35 cellular contexts compared by ENCODE assay signal in genomic region chr16:1218061-1218929, GRCh38. TPM values are rescaled to one million over a fixed set of nuclear protein-coding genes. Genes with fewer than 3 reads are reported as not detected.
"Had no signal": no experiment of that assay in that cellular context is flagged by ENCODE, and none has a peak within 500 bp of the region (broad histone marks: within the 10 kb centered on the region; RNA-seq: fewer than 3 reads in every experiment).

No MANE protein-coding gene starts in this region.

- H3K27ac ChIP-seq: adrenal gland, ascending aorta, cardiac muscle cell, VCaP had no signal

- H3K27me3 ChIP-seq: adrenal gland, ascending aorta, cardiac muscle cell had no signal

- H3K9me3 ChIP-seq: adrenal gland, ascending aorta had no signal

- FAIRE-seq: bronchial epithelial cell, TTC549 had no signal

- H3K36me3 ChIP-seq: cardiac muscle cell had no signal

- H3K4me1 ChIP-seq: adrenal gland, ascending aorta had no signal

- ATAC-seq: activated CD8-positive, alpha-beta T cell treated with anti-CD3 and anti-CD28 coated beads for 36 hours; activated T-cell treated with anti-CD3 and anti-CD28 coated beads, Interleukin-2, amount 50 U/mL, for 4 hours; activated T-cell treated with anti-CD3 and anti-CD28 coated beads, Interleukin-2, amount 50 U/mL, for 72 hours; activated T-helper 17 cell treated with anti-CD3 and anti-CD28 coated beads, Interleukin-2, amount 50 U/mL, for 72 hours had no signal

- H3K4me3 ChIP-seq: adrenal gland, ascending aorta, cardiac muscle cell had no signal

- DNase-seq: activated B cell treated with CpG ODN at 0.5 μM for 24 hours; activated CD4-positive, alpha-beta memory T cell treated with anti-CD3 and anti-CD28 coated beads for 36 hours; activated CD4-positive, alpha-beta T cell treated with anti-CD3 and anti-CD28 coated beads for 4 hours; activated CD4-positive, alpha-beta T cell treated with anti-CD3 and anti-CD28 coated beads, Interleukin-2, amount 10 ng/mL, durations not matched to agents 24 days and 14 days; activated CD4-positive, alpha-beta T cell treated with anti-CD3 and anti-CD28 coated beads, Interleukin-2, amount 50 U/mL, for 1 hour; activated CD4-positive, alpha-beta T cell treated with anti-CD3 and anti-CD28 coated beads, Interleukin-2, amount 50 U/mL, for 4 hours; activated CD4-positive, CD25-positive, alpha-beta regulatory T cell treated with anti-CD3 and anti-CD28 coated beads, Interleukin-2, amount 50 U/mL, for 72 hours; activated CD8-positive, alpha-beta memory T cell treated with anti-CD3 and anti-CD28 coated beads, Interleukin-2, amount 50 U/mL, for 4 hours; activated CD8-positive, alpha-beta T cell treated with anti-CD3 and anti-CD28 coated beads for 36 hours; activated effector memory CD4-positive, alpha-beta T cell treated with anti-CD3 and anti-CD28 coated beads, Interleukin-2, amount 50 U/mL, for 16 hours; activated gamma-delta T cell treated with Interleukin-2 at 50 U/mL for 16 hours; activated naive CD4-positive, alpha-beta T cell; activated naive CD4-positive, alpha-beta T cell treated with anti-CD3 and anti-CD28 coated beads for 36 hours; activated naive CD8-positive, alpha-beta T cell treated with anti-CD3 and anti-CD28 coated beads for 36 hours; activated T-cell treated with anti-CD3 and anti-CD28 coated beads for 4 hours; activated T-cell treated with anti-CD3 and anti-CD28 coated beads, Interleukin-2, amount 50 U/mL, for 1 hour; activated T-cell treated with anti-CD3 and anti-CD28 coated beads, Interleukin-2, amount 50 U/mL, for 4 hours; activated T-cell treated with anti-CD3 and anti-CD28 coated beads, Interleukin-2, amount 50 U/mL, for 72 hours; adrenal gland; amygdala; anterior cingulate cortex; caudate nucleus; cerebellar nuclear complex; T-helper 1 cell; T-helper 2 cell; T-helper 9 cell had no signal

RNA-seq across cellular contexts. Expression of gene TPSG1, which starts 6.8 kb away (rescaled TPM):
- total RNA-seq: activated B cell treated with CpG ODN at 0.5 μM for 24 hours; activated CD4-positive, alpha-beta memory T cell treated with anti-CD3 and anti-CD28 coated beads for 36 hours; activated CD4-positive, alpha-beta T cell treated with anti-CD3 and anti-CD28 coated beads, Interleukin-2, amount 10 ng/mL, durations not matched to agents 24 days and 14 days; activated CD8-positive, alpha-beta memory T cell treated with anti-CD3 and anti-CD28 coated beads for 36 hours; activated CD8-positive, alpha-beta T cell treated with anti-CD3 and anti-CD28 coated beads for 36 hours; activated naive CD4-positive, alpha-beta T cell treated with anti-CD3 and anti-CD28 coated beads for 36 hours; activated naive CD8-positive, alpha-beta T cell treated with anti-CD3 and anti-CD28 coated beads for 36 hours; activated T-cell treated with anti-CD3 and anti-CD28 coated beads, Interleukin-2, amount 50 U/mL, for 4 hours; activated T-helper 1 cell treated with anti-CD3 and anti-CD28 coated beads, Interleukin-12 subunit alpha, Interleukin-12 subunit beta, Interleukin-2, Interleukin-4 antibody, amounts not matched to agents 30 ng/mL and 10 ng/mL and 1 ng/mL, durations not matched to agents 14 hours and 24 hours and 36 hours; activated T-helper 17 cell treated with anti-CD3 and anti-CD28 coated beads, Interleukin-2, amount 50 U/mL, for 72 hours; ascending aorta; bronchial epithelial cell; cardiac muscle cell; chondrocyte had no signal

RNA-seq across cellular contexts. Expression of gene TPSB2, which starts 11.7 kb away (rescaled TPM):
- total RNA-seq: activated B cell treated with CpG ODN at 0.5 μM for 24 hours; activated CD4-positive, alpha-beta memory T cell treated with anti-CD3 and anti-CD28 coated beads for 36 hours; activated CD4-positive, alpha-beta T cell treated with anti-CD3 and anti-CD28 coated beads, Interleukin-2, amount 10 ng/mL, durations not matched to agents 24 days and 14 days; activated CD8-positive, alpha-beta memory T cell treated with anti-CD3 and anti-CD28 coated beads for 36 hours; activated CD8-positive, alpha-beta T cell treated with anti-CD3 and anti-CD28 coated beads for 36 hours; activated naive CD4-positive, alpha-beta T cell treated with anti-CD3 and anti-CD28 coated beads for 36 hours; activated naive CD8-positive, alpha-beta T cell treated with anti-CD3 and anti-CD28 coated beads for 36 hours; activated T-helper 1 cell treated with anti-CD3 and anti-CD28 coated beads, Interleukin-12 subunit alpha, Interleukin-12 subunit beta, Interleukin-2, Interleukin-4 antibody, amounts not matched to agents 30 ng/mL and 10 ng/mL and 1 ng/mL, durations not matched to agents 14 hours and 24 hours and 36 hours; activated T-helper 17 cell treated with anti-CD3 and anti-CD28 coated beads, Interleukin-2, amount 50 U/mL, for 72 hours; ascending aorta; bronchial epithelial cell; cardiac muscle cell; chondrocyte had no signal
- polyA plus RNA-seq: cardiac muscle cell had no signal

RNA-seq across cellular contexts. Expression of gene TPSAB1, which starts 22.2 kb away (rescaled TPM):
- total RNA-seq: activated B cell treated with CpG ODN at 0.5 μM for 24 hours; activated CD4-positive, alpha-beta memory T cell treated with anti-CD3 and anti-CD28 coated beads for 36 hours; activated CD4-positive, alpha-beta T cell treated with anti-CD3 and anti-CD28 coated beads, Interleukin-2, amount 10 ng/mL, durations not matched to agents 24 days and 14 days; activated CD8-positive, alpha-beta memory T cell treated with anti-CD3 and anti-CD28 coated beads for 36 hours; activated CD8-positive, alpha-beta T cell treated with anti-CD3 and anti-CD28 coated beads for 36 hours; activated naive CD4-positive, alpha-beta T cell treated with anti-CD3 and anti-CD28 coated beads for 36 hours; activated naive CD8-positive, alpha-beta T cell treated with anti-CD3 and anti-CD28 coated beads for 36 hours; activated T-helper 1 cell treated with anti-CD3 and anti-CD28 coated beads, Interleukin-12 subunit alpha, Interleukin-12 subunit beta, Interleukin-2, Interleukin-4 antibody, amounts not matched to agents 30 ng/mL and 10 ng/mL and 1 ng/mL, durations not matched to agents 14 hours and 24 hours and 36 hours; bronchial epithelial cell; cardiac muscle cell; chondrocyte had no signal
- polyA plus RNA-seq: cardiac muscle cell had no signal

RNA-seq across cellular contexts. Expression of gene TPSD1, which starts 37.6 kb away (rescaled TPM):
- total RNA-seq: activated B cell treated with CpG ODN at 0.5 μM for 24 hours; activated CD4-positive, alpha-beta memory T cell treated with anti-CD3 and anti-CD28 coated beads for 36 hours; activated CD4-positive, alpha-beta T cell treated with anti-CD3 and anti-CD28 coated beads, Interleukin-2, amount 10 ng/mL, durations not matched to agents 24 days and 14 days; activated CD8-positive, alpha-beta memory T cell treated with anti-CD3 and anti-CD28 coated beads for 36 hours; activated CD8-positive, alpha-beta T cell treated with anti-CD3 and anti-CD28 coated beads for 36 hours; activated naive CD4-positive, alpha-beta T cell treated with anti-CD3 and anti-CD28 coated beads for 36 hours; activated naive CD8-positive, alpha-beta T cell treated with anti-CD3 and anti-CD28 coated beads for 36 hours; activated T-cell treated with anti-CD3 and anti-CD28 coated beads, Interleukin-2, amount 50 U/mL, for 72 hours; activated T-helper 1 cell treated with anti-CD3 and anti-CD28 coated beads, Interleukin-12 subunit alpha, Interleukin-12 subunit beta, Interleukin-2, Interleukin-4 antibody, amounts not matched to agents 30 ng/mL and 10 ng/mL and 1 ng/mL, durations not matched to agents 14 hours and 24 hours and 36 hours; activated T-helper 17 cell treated with anti-CD3 and anti-CD28 coated beads, Interleukin-2, amount 50 U/mL, for 72 hours; adrenal gland; bronchial epithelial cell; cardiac muscle cell; chondrocyte had no signal
- polyA plus RNA-seq: cardiac muscle cell had no signal
